ENCODE assay signal across 12 cellular contexts in the genomic region with DNA sequence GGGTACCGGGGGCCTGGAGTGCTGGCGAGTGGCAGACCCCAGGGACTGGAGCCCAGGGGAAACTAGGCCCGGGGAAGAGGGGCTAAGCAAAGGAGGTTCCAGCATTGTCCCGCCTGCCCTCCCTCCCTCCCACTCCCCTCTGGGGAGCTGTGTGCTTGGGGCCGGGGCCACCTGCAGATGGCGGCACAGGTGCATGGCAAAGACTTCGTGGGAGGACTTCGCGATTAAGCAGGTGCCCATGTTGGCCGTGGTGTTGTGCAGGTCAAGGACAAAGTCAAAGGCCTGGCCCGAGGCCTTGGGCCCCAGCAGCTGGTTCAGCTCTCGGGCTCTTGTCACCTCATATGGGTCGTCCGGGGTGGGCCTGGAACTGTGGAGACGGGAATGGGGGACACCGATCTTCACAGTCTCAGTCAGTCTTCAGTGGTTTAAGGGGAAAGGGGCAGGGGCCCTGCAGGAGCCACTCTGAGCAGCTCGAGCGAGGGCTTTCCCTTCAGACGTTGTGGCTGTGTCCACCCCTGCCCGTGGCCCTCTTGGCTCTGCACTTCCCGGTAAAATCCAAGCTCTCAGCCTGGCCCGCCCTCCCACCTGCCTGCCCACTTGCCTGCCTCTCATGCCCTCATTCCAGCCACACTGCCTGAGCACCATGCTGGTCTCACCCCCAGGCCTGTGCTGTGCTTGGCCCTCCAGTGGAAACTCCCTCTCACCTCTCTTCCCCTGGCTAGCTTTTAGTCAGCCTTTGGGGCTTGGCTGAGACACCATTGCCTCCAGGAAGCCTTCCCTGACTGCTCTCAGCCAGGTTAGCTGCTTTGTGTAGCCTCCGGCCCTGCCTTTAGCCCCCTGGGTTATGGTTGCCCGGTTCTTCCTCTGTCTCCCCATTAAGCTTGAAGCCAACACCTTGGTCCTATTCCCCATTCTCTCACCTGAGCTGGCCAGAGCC. TPM values are rescaled to one million over a fixed set of nuclear protein-coding genes. Genes with fewer than 3 reads are reported as not detected.
DNase-seq lines count a peak whose midpoint lies in the region; ATAC-seq and TF ChIP-seq lines count a peak whose summit lies in the region.
"Had no signal": no experiment of that assay in that cellular context is flagged by ENCODE, and none has a peak within 500 bp of the region (broad histone marks: within the 10 kb centered on the region; RNA-seq: fewer than 3 reads in every experiment).

No MANE protein-coding gene starts in this region.

- peaks cover 9 to 41% (median 24%) of the 10 kb centered on the region in 4 donors for H3K4me1 Mint-ChIP-seq in CD4-positive, CD25-positive, alpha-beta regulatory T cell

- H4K20me1 ChIP-seq in SU-DHL-6 (ENCODE audit: low read depth, low read length) = no peaks in the 10 kb centered on the region

- H3K9me2 ChIP-seq in SU-DHL-6 (replicated peaks; ENCODE audit: insufficient read depth, low read length) = no peaks in the 10 kb centered on the region

- peak overlapping the region; percentile 59 for H3K9ac ChIP-seq in SU-DHL-6 (ENCODE audit: low read length)

- peaks cover 35% of the 10 kb centered on the region for H3F3A ChIP-seq in SU-DHL-6 (ENCODE audit: insufficient read depth)

- H3K27ac Mint-ChIP-seq in CD4-positive, CD25-positive, alpha-beta regulatory T cell = peak overlapping the region; percentile 78 to 90 (median 82)

- H2AFZ ChIP-seq in SU-DHL-6 (ENCODE audit: low read depth, low read length, severe bottlenecking) = no peak overlapping the region

- H3K27me3 ChIP-seq in CD4-positive, CD25-positive, alpha-beta regulatory T cell (ENCODE audit: control insufficient read depth, insufficient read depth, low read length) = no peaks in the 10 kb centered on the region
- no peaks in the 10 kb centered on the region for H3K27me3 ChIP-seq in SU-DHL-6 (ENCODE audit: low read length)
- peaks cover 0 to 48% of the 10 kb centered on the region in 2 donors for H3K27me3 ChIP-seq in left lung
- H3K27me3 ChIP-seq in brain microvascular endothelial cell (replicated peaks) = no peaks in the 10 kb centered on the region
- peaks cover 0 to 3% of the 10 kb centered on the region in 2 donors for H3K27me3 ChIP-seq in uterus

- in situ Hi-C loops in brain microvascular endothelial cell (cut with HindIII; ENCODE audit: low pct_ligation_motif_present, low sequenced_read_pairs) = no loop called here

- TF ChIP-seq POLR2A in uterus (IDR thresholded peaks at IDR 0.05) = no peak

- no peak for ATAC-seq in CD4-positive, CD25-positive, alpha-beta regulatory T cell (ENCODE audit: low read depth in 2 of 2)
- no peak for ATAC-seq in left lung
- ATAC-seq in GM21529 (IDR thresholded peaks at IDR 0.05; ENCODE audit: unreplicated experiment) = no peak
- ATAC-seq: lower lobe of right lung, Right ventricle myocardium inferior had no signal

- no peaks in the 10 kb centered on the region for H3K27me3 Mint-ChIP-seq in CD4-positive, CD25-positive, alpha-beta regulatory T cell

- H3K79me2 ChIP-seq in SU-DHL-6 (ENCODE audit: insufficient read depth, low read length) = no peaks in the 10 kb centered on the region

- H3K36me3 ChIP-seq in CD4-positive, CD25-positive, alpha-beta regulatory T cell (ENCODE audit: control insufficient read depth, insufficient read depth, low read length) = no peaks in the 10 kb centered on the region
- H3K36me3 ChIP-seq in SU-DHL-6 (ENCODE audit: low read length) (no peaks in the 10 kb centered on the region), left lung (no peaks in the 10 kb centered on the region), brain microvascular endothelial cell (replicated peaks) (no peaks in the 10 kb centered on the region), uterus (no peaks in the 10 kb centered on the region)
- H3K36me3 ChIP-seq: lower lobe of right lung, tibial nerve had no signal

- H3K4me1 ChIP-seq in CD4-positive, CD25-positive, alpha-beta regulatory T cell (ENCODE audit: control insufficient read depth, insufficient read depth, low read length, poor library complexity, severe bottlenecking) = peaks cover 36% of the 10 kb centered on the region
- H3K4me1 ChIP-seq in left lung = peaks cover 0 to 16% of the 10 kb centered on the region in 2 donors
- H3K4me1 ChIP-seq in uterus = no peaks in the 10 kb centered on the region
- H3K4me1 ChIP-seq: lower lobe of right lung had no signal

- H3K9me3 ChIP-seq in CD4-positive, CD25-positive, alpha-beta regulatory T cell (ENCODE audit: control insufficient read depth in 2 of 2, low read length in 2 of 2) = no peaks in the 10 kb centered on the region
- peaks cover 10% of the 10 kb centered on the region; the same call in 1 of the 2 replicates for H3K9me3 ChIP-seq in SU-DHL-6 (ENCODE audit: insufficient read depth, low read length)
- H3K9me3 ChIP-seq in left lung = peaks cover 0 to 6% of the 10 kb centered on the region in 2 donors
- no peaks in the 10 kb centered on the region for H3K9me3 ChIP-seq in uterus
- H3K9me3 ChIP-seq: lower lobe of right lung had no signal

- peak overlapping the region; percentile 44 for H3K4me3 ChIP-seq in CD4-positive, CD25-positive, alpha-beta regulatory T cell (ENCODE audit: low read depth, low read length)
- H3K4me3 ChIP-seq in GM12875 (ENCODE audit: low read depth, low read length) (peak overlapping the region; percentile 26), SU-DHL-6 (ENCODE audit: insufficient read depth, low read length, poor library complexity, severe bottlenecking) (peak overlapping the region; percentile 43), left lung (no peak overlapping the region), brain microvascular endothelial cell (ENCODE audit: low read depth, low read length) (no peak overlapping the region), uterus (no peak overlapping the region)
- H3K4me3 ChIP-seq: lower lobe of right lung, tibial nerve had no signal

- no peaks in the 10 kb centered on the region for H3K9me3 Mint-ChIP-seq in CD4-positive, CD25-positive, alpha-beta regulatory T cell

- intact Hi-C loops in left lung (cut with DNase I) (no loop called here), uterus (cut with DNase I; ENCODE audit: low total_unique reads) (no loop called here)

- DNase-seq in CD4-positive, CD25-positive, alpha-beta regulatory T cell = no peak
- DNase-seq in left lung (peak; percentile 24 to 66), brain microvascular endothelial cell (no peak), C1 segment of cervical spinal cord (lab: John Stamatoyannopoulos, UW) (no peak), uterus (no peak)

- 0 out of 2 replicates have a peak, but pooled peaks have one; percentile 36 for TF ChIP-seq CTCF in GM12875 (IDR thresholded peaks at IDR 0.05; ENCODE audit: borderline replicate concordance, insufficient read depth, low read depth, low read length)
- peak; percentile 46 for TF ChIP-seq CTCF in SU-DHL-6 (IDR thresholded peaks at IDR 0.05; ENCODE audit: insufficient read depth, low read length, poor library complexity, severe bottlenecking)
- TF ChIP-seq CTCF in left lung (IDR thresholded peaks at IDR 0.05) = no peak
- TF ChIP-seq CTCF in brain microvascular endothelial cell (IDR thresholded peaks at IDR 0.05; ENCODE audit: low read depth, low read length, missing control alignments) = no peak
- no peak for TF ChIP-seq CTCF in uterus (IDR thresholded peaks at IDR 0.05)

- H3K36me3 Mint-ChIP-seq in CD4-positive, CD25-positive, alpha-beta regulatory T cell = no peaks in the 10 kb centered on the region

- H3K27ac ChIP-seq in CD4-positive, CD25-positive, alpha-beta regulatory T cell (ENCODE audit: insufficient read depth, low read length, poor library complexity, severe bottlenecking) = no peak overlapping the region
- H3K27ac ChIP-seq in SU-DHL-6 (ENCODE audit: low read depth, low read length) (peak overlapping the region; percentile 97), left lung (no peak overlapping the region), brain microvascular endothelial cell (no peak overlapping the region), uterus (no peak overlapping the region)
- H3K27ac ChIP-seq: lower lobe of right lung, tibial nerve had no signal

- H3K4me3 Mint-ChIP-seq in CD4-positive, CD25-positive, alpha-beta regulatory T cell = peak overlapping the region in 3 of 4 donors; percentile 31 to 81 (median 61)

- peak overlapping the region; percentile 61 for H3K4me2 ChIP-seq in SU-DHL-6 (ENCODE audit: low read depth, low read length, poor library complexity, severe bottlenecking)

RNA-seq across cellular contexts. Expression of gene ACY3, which starts 4.7 kb away (rescaled TPM):
- 0.57 TPM for total RNA-seq in CD4-positive, CD25-positive, alpha-beta regulatory T cell
- 1 to 10 TPM in 1 of 4 donors, under 1 TPM in 2, not detected in 1; 0.37 to 1.1 (median 0.59) TPM for polyA plus RNA-seq in CD4-positive, CD25-positive, alpha-beta regulatory T cell
- total RNA-seq in left lung = under 1 TPM; 0.29 to 0.61 TPM
- not detected for total RNA-seq in uterus
- total RNA-seq: dermis microvascular lymphatic vessel endothelial cell, lower lobe of right lung, Right ventricle myocardium inferior had no signal

RNA-seq across cellular contexts. Expression of gene TBX10, which starts 6.2 kb away (rescaled TPM):
- total RNA-seq in CD4-positive, CD25-positive, alpha-beta regulatory T cell = not detected
- not detected for polyA plus RNA-seq in CD4-positive, CD25-positive, alpha-beta regulatory T cell
- not detected for total RNA-seq in left lung
- not detected for total RNA-seq in uterus
- total RNA-seq: dermis microvascular lymphatic vessel endothelial cell, lower lobe of right lung, tibial nerve had no signal

RNA-seq across cellular contexts. Expression of gene NUDT8, which starts 16.1 kb away (rescaled TPM):
- total RNA-seq in CD4-positive, CD25-positive, alpha-beta regulatory T cell = 1.9 TPM
- 1 to 10 TPM; 1.2 to 3.7 (median 2.6) TPM for polyA plus RNA-seq in CD4-positive, CD25-positive, alpha-beta regulatory T cell
- total RNA-seq in left lung = 10 to 100 TPM; 10.7 to 18.1 TPM
- 1 to 10 TPM in 2 of 4 donors, not detected in 2; 3.5 to 7.6 TPM for total RNA-seq in uterus

RNA-seq across cellular contexts. Expression of gene ALDH3B2, which starts 28.6 kb away (rescaled TPM):
- not detected for total RNA-seq in CD4-positive, CD25-positive, alpha-beta regulatory T cell
- not detected for polyA plus RNA-seq in CD4-positive, CD25-positive, alpha-beta regulatory T cell
- under 1 TPM; 0.79 to 0.94 TPM for total RNA-seq in left lung
- total RNA-seq in uterus = 1 to 10 TPM in 1 of 4 donors, not detected in 3; 1.2 TPM
- total RNA-seq: dermis microvascular lymphatic vessel endothelial cell, Right ventricle myocardium inferior, tibial nerve had no signal

RNA-seq across cellular contexts. Expression of gene NDUFV1, which starts 39.1 kb away (rescaled TPM):
- total RNA-seq in CD4-positive, CD25-positive, alpha-beta regulatory T cell = 204 TPM
- polyA plus RNA-seq in CD4-positive, CD25-positive, alpha-beta regulatory T cell = 100 to 1,000 TPM; 101 to 128 (median 113) TPM
- total RNA-seq in left lung (100 to 1,000 TPM; 136 to 155 TPM), uterus (100 to 1,000 TPM in 3 of 4 donors, 10 to 100 TPM in 1; 75.6 to 207 (median 142) TPM)

Comparison
In these comparisons a context has a peak if more than half of its experiments do, and no peak if none do; other contexts are left out.
1. DNase-seq: peak in left lung (2 of 2); none in CD4-positive, CD25-positive, alpha-beta regulatory T cell (0 of 3), brain microvascular endothelial cell (single experiment), C1 segment of cervical spinal cord (0 of 14) and uterus (0 of 2).
2. H3K4me3 ChIP-seq: peak in CD4-positive, CD25-positive, alpha-beta regulatory T cell (single experiment), GM12875 (single experiment) and SU-DHL-6 (single experiment); none in left lung (0 of 2), brain microvascular endothelial cell (single experiment) and uterus (0 of 2).
3. CTCF ChIP-seq: peak in GM12875 (single experiment) and SU-DHL-6 (single experiment); none in left lung (0 of 2), brain microvascular endothelial cell (single experiment) and uterus (0 of 4).